8 cellular contexts compared by ENCODE assay signal in the genomic region with DNA sequence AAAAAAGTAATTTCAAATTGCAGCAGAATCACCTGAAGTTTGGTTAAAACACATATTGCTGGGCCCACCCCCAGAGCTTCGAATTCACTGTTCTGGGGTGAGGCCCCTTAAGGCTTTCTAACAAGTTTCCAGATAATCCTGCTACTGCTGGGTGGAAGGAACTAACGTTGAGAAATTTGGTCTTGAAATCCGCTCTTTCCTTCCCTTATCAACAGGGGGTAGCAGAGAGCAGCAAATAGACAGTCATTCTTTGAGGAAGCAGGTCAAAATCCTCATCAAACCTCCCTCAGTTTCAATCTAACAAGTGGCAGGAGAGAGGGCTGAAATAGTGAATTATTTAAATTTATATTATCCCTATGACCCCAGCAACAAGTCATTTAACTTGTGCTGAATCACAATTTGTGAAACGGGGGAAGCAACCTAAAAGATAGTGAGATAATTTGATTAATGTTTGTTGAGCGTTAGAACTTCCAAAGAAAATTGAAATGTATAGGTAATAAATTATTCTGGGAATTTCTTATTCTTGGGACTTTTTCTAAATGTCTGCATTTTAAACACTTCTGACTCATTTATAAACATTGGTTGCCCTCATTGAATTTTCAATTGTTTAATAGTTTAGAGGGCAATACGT. TPM values are rescaled to one million over a fixed set of nuclear protein-coding genes. Genes with fewer than 3 reads are reported as not detected.
DNase-seq lines count a peak whose midpoint lies in the region; ATAC-seq, FAIRE-seq and TF ChIP-seq lines count a peak whose summit lies in the region.

No MANE protein-coding gene starts in this region.

- no peak overlapping the region for H3K27ac ChIP-seq in H1 (ENCODE audit: low read depth, low read length)

- peak; percentile 79 for FAIRE-seq in H1 (lab: Jason Lieb, UNC)

- DNase-seq in CD14-positive monocyte (ENCODE audit: low spot score), result no peak
- peak; percentile 69 for DNase-seq in GM13976 (ENCODE audit: low spot score)
- DNase-seq in NCI-H1048 (lab: John Stamatoyannopoulos, UW), result peak; percentile 54
- peak; percentile 91 for DNase-seq in SIG-M5 treated with dmso at 0.1 percent for 504 hours (lab: John Stamatoyannopoulos, UW; ENCODE audit: unreplicated experiment)
- peak in 1 of 2 experiments; percentile 15 for DNase-seq in H1 (ENCODE audit: low read depth in 1 of 2, low spot score in 2 of 2)
- peak; percentile 20 for DNase-seq in middle frontal gyrus (ENCODE audit: extremely low spot score, low spot score)

- TF ChIP-seq EP300 in H1 (IDR thresholded peaks at IDR 0.05; ENCODE audit: borderline replicate concordance in 1 of 2, low read depth in 2 of 2, low read length in 2 of 2), result no peak

- no peak overlapping the region for H2BK120ac ChIP-seq in H1 (replicated peaks; ENCODE audit: low read depth, low read length)

- no peaks in the 10 kb centered on the region for H3K36me3 Mint-ChIP-seq in CD14-positive monocyte

- no peak overlapping the region for H2BK5ac ChIP-seq in H1 (ENCODE audit: low read depth, low read length)

- TF ChIP-seq POLR2A in H1 (IDR thresholded peaks at IDR 0.05; ENCODE audit: control extremely low read depth in 1 of 2, low read depth in 2 of 2, low read length in 2 of 2), result no peak

- H3K4me3 Mint-ChIP-seq in CD14-positive monocyte, result no peak overlapping the region

- no peaks in the 10 kb centered on the region for H3K36me3 ChIP-seq in H1 (ENCODE audit: control insufficient read depth in 2 of 4, insufficient read depth in 4 of 4, low read length in 3 of 4)

- no peak overlapping the region for H3K9ac ChIP-seq in H1 (replicated peaks in 1 of 4; ENCODE audit: extremely low read depth in 1 of 4, low read depth in 3 of 4, low read length in 3 of 4)

- CTCF ChIA-PET in H1 (lab: Charles Lee; ENCODE audit: partially characterized antibody), result interaction anchor here (0.5 to 14.1 kb wide), 24 partner anchors 9 to 457 kb away, joined by 3 to 241 read pairs (median 4); partner anchors contain the start of genes MALSU1 and STK31

- H2AK5ac ChIP-seq in H1 (ENCODE audit: low read depth, low read length), result no peak overlapping the region

- H3K79me1 ChIP-seq in H1 (ENCODE audit: low read depth, low read length), result no peaks in the 10 kb centered on the region

- H2AFZ ChIP-seq in H1 (ENCODE audit: low read length), result no peak overlapping the region

- ATAC-seq in GM18909 (IDR thresholded peaks at IDR 0.05; ENCODE audit: poor library complexity, unreplicated experiment) (no peak), GM21390 (IDR thresholded peaks at IDR 0.05; ENCODE audit: unreplicated experiment) (no peak)

- H4K5ac ChIP-seq in H1 (ENCODE audit: insufficient read length, low read depth, low read length), result no peak overlapping the region

- peaks cover 0 to 3% (median 0%) of the 10 kb centered on the region in 4 experiments; a peak in 1 of 7 replicates for H3K4me1 ChIP-seq in H1 (replicated peaks in 1 of 4; ENCODE audit: control insufficient read depth in 3 of 4, insufficient read depth in 4 of 4, low read length in 3 of 4)

- no peaks in the 10 kb centered on the region for H3K79me2 ChIP-seq in H1 (ENCODE audit: control insufficient read depth in 1 of 2, insufficient read depth in 2 of 2, low read length in 2 of 2)

- H4K91ac ChIP-seq in H1 (replicated peaks; ENCODE audit: insufficient read length, low read length), result no peak overlapping the region

- H3K14ac ChIP-seq in H1 (ENCODE audit: insufficient read length), result no peak overlapping the region

- in situ Hi-C loops in GM13976 (cut with MboI; ENCODE audit: low sequenced_read_pairs, unreplicated experiment), result loop anchor here (10.0 to 25.0 kb wide), 2 partner anchors 267 to 435 kb away; partner anchors contain the start of gene STK31

- H3K27me3 ChIP-seq in H1 (replicated peaks in 1 of 4; ENCODE audit: control insufficient read depth in 3 of 4, extremely low read depth in 1 of 4, insufficient read depth in 3 of 4, low read length in 3 of 4), result no peaks in the 10 kb centered on the region

- H2BK15ac ChIP-seq in H1 (ENCODE audit: low read length), result no peak overlapping the region

- H3K9me3 Mint-ChIP-seq in CD14-positive monocyte, result no peaks in the 10 kb centered on the region

- H3K23me2 ChIP-seq in H1 (ENCODE audit: low read depth, low read length), result no peaks in the 10 kb centered on the region

- no peak overlapping the region for H4K8ac ChIP-seq in H1 (ENCODE audit: extremely low read depth, insufficient read depth, low read length)

- H3K56ac ChIP-seq in H1 (replicated peaks; ENCODE audit: insufficient read length, low read depth, low read length), result no peak overlapping the region

- peaks cover 5% of the 10 kb centered on the region for H3K4me1 Mint-ChIP-seq in CD14-positive monocyte

- no peak overlapping the region for H3K4me2 ChIP-seq in H1 (ENCODE audit: insufficient read depth in 1 of 2, low read depth in 2 of 2, low read length in 2 of 2)

- H3K4ac ChIP-seq in H1 (replicated peaks; ENCODE audit: insufficient read length, low read depth, low read length), result no peak overlapping the region

- H3K27me3 Mint-ChIP-seq in CD14-positive monocyte (ENCODE audit: low read depth in 3 of 3), result peaks cover 0 to 4% (median under 1%) of the 10 kb centered on the region in 3 donors

- TF ChIP-seq CTCF in CD14-positive monocyte (IDR thresholded peaks at IDR 0.05), result peak; percentile 82
- peak; percentile 70 for TF ChIP-seq CTCF in GM13976 (IDR thresholded peaks at IDR 0.05; ENCODE audit: borderline replicate concordance, control extremely low read depth, extremely low read depth, insufficient read depth, missing control alignments)
- TF ChIP-seq CTCF in H1 (IDR thresholded peaks at IDR 0.05; ENCODE audit: control extremely low read depth in 1 of 3, insufficient read depth in 1 of 3, low read depth in 1 of 3, low read length in 3 of 3), result peak in 2 of 3 experiments; percentile 74 to 79; a peak in 3 of 4 replicates

- no peak overlapping the region for H3K27ac Mint-ChIP-seq in CD14-positive monocyte

- no peak overlapping the region for H3K18ac ChIP-seq in H1 (ENCODE audit: extremely low read depth, low read length)

- no peak overlapping the region for H2BK20ac ChIP-seq in H1 (ENCODE audit: low read length)

- no peak overlapping the region for H3K4me3 ChIP-seq in H1 (ENCODE audit: extremely low read depth in 1 of 4, insufficient read depth in 2 of 4, low read depth in 3 of 4, low read length in 4 of 4)

- H3K23ac ChIP-seq in H1 (ENCODE audit: insufficient read length), result no peak overlapping the region

- peak; percentile 83 to 88 for TF ChIP-seq RAD21 in H1 (IDR thresholded peaks at IDR 0.05 in 1 of 2, conservative IDR thresholded peaks at IDR 0.05 in 1 of 2; ENCODE audit: low read depth in 2 of 2, low read length in 2 of 2)

- 42 to 100% methylated on average over 1 to 6 of the region's 6 CpGs for WGBS in H1 (ENCODE audit: extremely low coverage in 1 of 2, insufficient coverage in 1 of 2, insufficient read length in 1 of 2, insufficient replicate concordance in 2 of 2, low coverage in 1 of 2, low lambda C conversion rate in 2 of 2, missing lambda C conversion rate in 1 of 2), 2 experiments

- no peaks in the 10 kb centered on the region for H4K20me1 ChIP-seq in H1 (replicated peaks in 1 of 2; ENCODE audit: control insufficient read depth in 1 of 2, insufficient read depth in 2 of 2, low read length in 2 of 2)

- no peaks in the 10 kb centered on the region for H3K9me3 ChIP-seq in H1 (ENCODE audit: insufficient read depth in 2 of 2, low read depth in 1 of 2, low read length in 1 of 2)

- POLR2A ChIA-PET in H1 (lab: Charles Lee; ENCODE audit: partially characterized antibody), result interaction anchor here (0.6 kb wide), 1 partner anchor 12 kb away, joined by 3 read pairs; no protein-coding TSS in a partner anchor

- H2BK12ac ChIP-seq in H1 (ENCODE audit: low read depth, low read length), result no peak overlapping the region

- intact Hi-C loops in CD14-positive monocyte (cut with micrococcal nuclease), result loop anchor here in 1 of 2 donors (10.0 kb wide), 1 partner anchor 437 kb away; the partner anchor contains the start of gene STK31

TF ChIP-seq in H1, 55 proteins besides CTCF, POLR2A, EP300 and RAD21 (continues in another document):
- TF ChIP-seq SUZ12 (IDR thresholded peaks at IDR 0.05; ENCODE audit: low read length) (no peak), CBX5 (IDR thresholded peaks at IDR 0.05; ENCODE audit: low read depth, low read length) (no peak), SIX5 (IDR thresholded peaks at IDR 0.05; ENCODE audit: low read depth, low read length) (no peak)

RNA-seq across cellular contexts. Expression of gene MALSU1, which starts 21.7 kb away (rescaled TPM):
- polyA plus RNA-seq in CD14-positive monocyte (10 to 100 TPM; 41.4 to 41.5 TPM), H1 (2011; rRNA removed) (72.5 and 73.5 TPM in 2 replicates)
- 84.0 and 86.8 TPM in 2 replicates for total RNA-seq in H1 (2021; fragmentation: NEBNext Ultra II Directional; extraction: Animal tissue kit (Norgen Biotek cat#: 25700))
- 70.0 TPM for polyA plus RNA-seq in H1 (2011; cell fraction: cytosol; rRNA removed)
- 43.4 TPM for polyA plus RNA-seq in H1 (2011; cell fraction: nucleus; rRNA removed)
- 67.3 to 74.4 TPM (median 68.6 TPM) in 4 replicates for polyA plus RNA-seq in H1 (2012, experiment 1 of 2)
- polyA plus RNA-seq in H1 (2012, experiment 2 of 2), result 19.9 TPM
- 63.5 TPM for polyA plus RNA-seq in H1 (2013, experiment 1 of 2)
- 67.7 TPM for polyA plus RNA-seq in H1 (2013, experiment 2 of 2)
- 19.5 and 25.0 TPM in 2 replicates for polyA minus RNA-seq in H1 (2011; rRNA and poly(A)+ RNA removed)
- 26.3 TPM for polyA minus RNA-seq in H1 (2011; cell fraction: cytosol; rRNA and poly(A)+ RNA removed)
- polyA minus RNA-seq in H1 (2011; cell fraction: nucleus; rRNA and poly(A)+ RNA removed), result 29.2 TPM

RNA-seq across cellular contexts. Expression of gene GPNMB, which starts 30.9 kb away (rescaled TPM):
- polyA plus RNA-seq in CD14-positive monocyte, result 1 to 10 TPM; 1.3 to 1.5 TPM
- 0.52 and 1.1 TPM in 2 replicates for total RNA-seq in H1 (2021; fragmentation: NEBNext Ultra II Directional; extraction: Animal tissue kit (Norgen Biotek cat#: 25700))
- polyA plus RNA-seq in H1 (2011; rRNA removed), result 0.61 and 1.4 TPM in 2 replicates
- 1.5 TPM for polyA plus RNA-seq in H1 (2011; cell fraction: cytosol; rRNA removed)
- 0.97 TPM for polyA plus RNA-seq in H1 (2011; cell fraction: nucleus; rRNA removed)
- 0.63 to 1.6 TPM (median 1.2 TPM) in 4 replicates for polyA plus RNA-seq in H1 (2012, experiment 1 of 2)
- 0.28 TPM for polyA plus RNA-seq in H1 (2012, experiment 2 of 2)
- polyA plus RNA-seq in H1 (2013, experiment 1 of 2), result 1.3 TPM
- 1.5 TPM for polyA plus RNA-seq in H1 (2013, experiment 2 of 2)
- 0.79 and 1.3 TPM in 2 replicates for polyA minus RNA-seq in H1 (2011; rRNA and poly(A)+ RNA removed)
- polyA minus RNA-seq in H1 (2011; cell fraction: cytosol; rRNA and poly(A)+ RNA removed), result 1.0 TPM
- 1.6 TPM for polyA minus RNA-seq in H1 (2011; cell fraction: nucleus; rRNA and poly(A)+ RNA removed)
